11 cellular contexts compared by ENCODE assay signal in genomic region chr11:120883404-120884135, GRCh38.
DNase-seq lines count a peak whose midpoint lies in the region; ATAC-seq and TF ChIP-seq lines count a peak whose summit lies in the region.
"Had no signal": no experiment of that assay in that cellular context is flagged by ENCODE, and none has a peak within 500 bp of the region (broad histone marks: within the 10 kb centered on the region; RNA-seq: fewer than 3 reads in every experiment).

No MANE protein-coding gene starts in this region.

- TF ChIP-seq CTCF in cardiac fibroblast (IDR thresholded peaks at IDR 0.05; ENCODE audit: low read depth, low read length) (no peak), left ventricle myocardium inferior (IDR thresholded peaks at IDR 0.05; ENCODE audit: borderline replicate concordance) (no peak), esophagus muscularis mucosa (IDR thresholded peaks at IDR 0.05) (no peak)

- ATAC-seq in GM18505 (IDR thresholded peaks at IDR 0.05; ENCODE audit: unreplicated experiment): no peak
- ATAC-seq: stimulated activated naive B cell treated with anti-CD40 and anti-IgM and Interleukin-4, amounts not matched to agents 10 μg/mL and 1 μg/mL and 100 μg/mL, for 72 hours had no signal

- H3K4me3 ChIP-seq in cardiac fibroblast (replicated peaks in 1 of 2; ENCODE audit: low read depth in 2 of 2, low read length in 2 of 2): no peak overlapping the region
- peak overlapping the region; percentile 19 for H3K4me3 ChIP-seq in left ventricle myocardium inferior
- H3K4me3 ChIP-seq in esophagus muscularis mucosa: no peak overlapping the region

- WGBS in esophagus muscularis mucosa: 42% methylated on average over 9 of the region's 9 CpGs

- H3K27me3 ChIP-seq in left ventricle myocardium inferior (ENCODE audit: low read depth): peaks cover 42% of the 10 kb centered on the region
- H3K27me3 ChIP-seq in esophagus muscularis mucosa: peaks cover 0 to 22% (median 4%) of the 10 kb centered on the region in 4 donors

- H3K36me3 ChIP-seq in left ventricle myocardium inferior: no peaks in the 10 kb centered on the region
- no peaks in the 10 kb centered on the region for H3K36me3 ChIP-seq in esophagus muscularis mucosa

- TF ChIP-seq EP300 in esophagus muscularis mucosa (IDR thresholded peaks at IDR 0.05): no peak

- H3K4me1 ChIP-seq in left ventricle myocardium inferior: peaks cover 38% of the 10 kb centered on the region
- H3K4me1 ChIP-seq in esophagus muscularis mucosa: peaks cover 10 to 16% (median 15%) of the 10 kb centered on the region in 4 donors

- no peak overlapping the region for H3K27ac ChIP-seq in left ventricle myocardium inferior (replicated peaks)
- peak overlapping the region in 2 of 4 donors; percentile 6 to 7 for H3K27ac ChIP-seq in esophagus muscularis mucosa (replicated peaks in 1 of 4)

- intact Hi-C loops in left ventricle myocardium inferior (cut with micrococcal nuclease) (no loop called here), esophagus muscularis mucosa (cut with DNase I) (no loop called here)

- no peaks in the 10 kb centered on the region for H3K9me3 ChIP-seq in left ventricle myocardium inferior (replicated peaks)
- H3K9me3 ChIP-seq in esophagus muscularis mucosa: no peaks in the 10 kb centered on the region

- DNase-seq in HT1080 (ENCODE audit: low read depth): peak; percentile 32
- peak; percentile 23 to 65 for DNase-seq in cardiac fibroblast (ENCODE audit: low read depth in 2 of 2)
- DNase-seq in left ventricle myocardium inferior: peak; percentile 40
- DNase-seq in stromal cell of bone marrow (ENCODE audit: low read depth): peak; percentile 76
- DNase-seq in NCI-H2171 treated with DMSO at 0.1 percent for 48 hours (lab: John Stamatoyannopoulos, UW): no peak
- DNase-seq in middle frontal gyrus (ENCODE audit: extremely low spot score, low spot score): no peak
- DNase-seq in esophagus muscularis mucosa (ENCODE audit: extremely low spot score): no peak
- DNase-seq: activated CD4-positive, alpha-beta T cell treated with anti-CD3 and anti-CD28 coated beads for 1 hour; NCI-H1105 treated with DMSO at 0.1 percent for 48 hours; stimulated activated naive B cell treated with anti-CD40 and anti-IgM and Interleukin-4, amounts not matched to agents 10 μg/mL and 1 μg/mL and 100 μg/mL, for 72 hours had no signal

- no peak for TF ChIP-seq POLR2A in GM18505 (IDR thresholded peaks at IDR 0.05; ENCODE audit: borderline replicate concordance, extremely low read depth, insufficient read depth, insufficient read length)
- TF ChIP-seq POLR2A in esophagus muscularis mucosa (IDR thresholded peaks at IDR 0.05; ENCODE audit: low read depth): no peak

Comparison
In these comparisons a context has a peak if more than half of its experiments do, and no peak if none do; other contexts are left out.
1. DNase-seq: peak in HT1080 (single experiment), cardiac fibroblast (2 of 2), left ventricle myocardium inferior (single experiment) and stromal cell of bone marrow (single experiment); none in NCI-H2171 treated with DMSO at 0.1 percent for 48 hours (single experiment), middle frontal gyrus (single experiment) and esophagus muscularis mucosa (single experiment).